In the genomic region with DNA sequence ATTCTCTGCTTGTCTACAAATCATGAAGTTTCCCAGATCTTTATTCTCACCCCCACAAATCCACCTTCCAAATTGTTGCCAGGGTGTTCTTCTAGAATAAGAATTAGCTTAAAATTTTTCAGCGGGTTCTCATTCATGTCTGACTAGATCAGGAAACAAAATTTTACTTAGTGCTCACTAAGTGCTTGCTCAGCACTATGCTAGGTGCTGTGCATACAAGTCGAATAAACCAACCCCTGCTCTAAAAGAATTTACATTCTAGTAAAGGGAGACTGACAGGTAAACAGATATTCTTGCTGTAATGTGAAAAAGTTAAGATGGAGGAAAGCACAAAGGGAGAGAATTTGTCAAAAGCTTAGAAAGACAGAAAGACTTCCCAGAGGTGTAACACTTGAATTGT, we compare ENCODE assay signal across 37 cellular contexts. TPM values are rescaled to one million over a fixed set of nuclear protein-coding genes. Genes with fewer than 3 reads are reported as not detected.
"Had no signal": no experiment of that assay in that cellular context is flagged by ENCODE, and none has a peak within 500 bp of the region (broad histone marks: within the 10 kb centered on the region; RNA-seq: fewer than 3 reads in every experiment).

No MANE protein-coding gene starts in this region.

- DNase-seq: activated B cell treated with CpG ODN at 0.5 μM for 24 hours; activated CD4-positive, alpha-beta memory T cell treated with anti-CD3 and anti-CD28 coated beads for 36 hours; activated CD4-positive, alpha-beta T cell treated with anti-CD3 and anti-CD28 coated beads for 4 hours; activated CD4-positive, alpha-beta T cell treated with anti-CD3 and anti-CD28 coated beads, Interleukin-2, amount 50 U/mL, for 1 hour; activated CD4-positive, CD25-positive, alpha-beta regulatory T cell treated with anti-CD3 and anti-CD28 coated beads, Interleukin-2, amount 50 U/mL, for 72 hours; activated CD8-positive, alpha-beta memory T cell treated with anti-CD3 and anti-CD28 coated beads, Interleukin-2, amount 50 U/mL, for 4 hours; activated naive CD4-positive, alpha-beta T cell treated with anti-CD3 and anti-CD28 coated beads, Interleukin-2, amount 10 ng/mL, durations not matched to agents 7 days and 5 days; activated naive CD8-positive, alpha-beta T cell treated with anti-CD3 and anti-CD28 coated beads, Interleukin-2, amount 50 U/mL, for 24 hours; activated T-cell treated with anti-CD3 and anti-CD28 coated beads for 4 hours; activated T-cell treated with anti-CD3 and anti-CD28 coated beads, Interleukin-2, amount 50 U/mL, for 4 hours; anterior cingulate cortex; central memory CD4-positive, alpha-beta T cell; Kasumi-1; MG63; MV-4-11; NCI-H1092; NCI-H1436 treated with DMSO at 0.1 percent for 48 hours; NCI-H1694 treated with DMSO at 0.1 percent for 48 hours; NCI-H2029; NCI-H2107; NCI-H2171; NCI-H510A; NCI-H526; NCI-H748 treated with DMSO at 0.1 percent for 48 hours; NK-92 treated with Interleukin-12 subunit alpha and Interleukin-12 subunit beta, amount 100 ng/mL, for 24 hours; PC-9; SIG-M5; T-cell; T-helper 17 cell had no signal

- H3K4me2 ChIP-seq: PC-9 had no signal

- H3K9me3 ChIP-seq: MG63 had no signal

- H3K27me3 ChIP-seq: MG63 had no signal

- H3K4me1 Mint-ChIP-seq: brain, T-cell, T-helper 17 cell had no signal

- H3K36me3 ChIP-seq: MG63 had no signal

- H2AFZ ChIP-seq: PC-9 had no signal

- H3K27ac Mint-ChIP-seq: activated B cell treated with CpG ODN at 0.5 μM for 24 hours; activated CD4-positive, alpha-beta memory T cell treated with anti-CD3 and anti-CD28 coated beads for 36 hours; activated naive CD4-positive, alpha-beta T cell treated with anti-CD3 and anti-CD28 coated beads, Interleukin-2, amount 10 ng/mL, durations not matched to agents 7 days and 5 days; activated naive CD8-positive, alpha-beta T cell; activated naive CD8-positive, alpha-beta T cell treated with anti-CD3 and anti-CD28 coated beads, Interleukin-2, amount 50 U/mL, for 24 hours; activated T-helper 1 cell treated with anti-CD3 and anti-CD28 coated beads, Interleukin-12 subunit alpha, Interleukin-12 subunit beta, Interleukin-2, Interleukin-4 antibody, amounts not matched to agents 30 ng/mL and 10 ng/mL and 1 ng/mL, durations not matched to agents 14 hours and 24 hours and 36 hours; brain; T-cell; T-helper 17 cell had no signal

- H3K36me3 Mint-ChIP-seq: activated naive CD4-positive, alpha-beta T cell treated with anti-CD3 and anti-CD28 coated beads, Interleukin-2, amount 10 ng/mL, durations not matched to agents 7 days and 5 days; T-cell had no signal

- H3K4me3 Mint-ChIP-seq: activated B cell treated with CpG ODN at 0.5 μM for 24 hours; activated CD4-positive, alpha-beta memory T cell treated with anti-CD3 and anti-CD28 coated beads for 36 hours; activated naive CD4-positive, alpha-beta T cell treated with anti-CD3 and anti-CD28 coated beads, Interleukin-2, amount 10 ng/mL, durations not matched to agents 7 days and 5 days; activated naive CD8-positive, alpha-beta T cell; activated naive CD8-positive, alpha-beta T cell treated with anti-CD3 and anti-CD28 coated beads, Interleukin-2, amount 50 U/mL, for 24 hours; activated T-cell treated with anti-CD3 and anti-CD28 coated beads, Interleukin-2, amount 50 U/mL, for 4 hours; activated T-helper 1 cell treated with anti-CD3 and anti-CD28 coated beads, Interleukin-12 subunit alpha, Interleukin-12 subunit beta, Interleukin-2, Interleukin-4 antibody, amounts not matched to agents 30 ng/mL and 10 ng/mL and 1 ng/mL, durations not matched to agents 14 hours and 24 hours and 36 hours; brain; T-cell; T-helper 17 cell had no signal

- H3K9me3 Mint-ChIP-seq: activated T-helper 1 cell treated with anti-CD3 and anti-CD28 coated beads, Interleukin-12 subunit alpha, Interleukin-12 subunit beta, Interleukin-2, Interleukin-4 antibody, amounts not matched to agents 30 ng/mL and 10 ng/mL and 1 ng/mL, durations not matched to agents 14 hours and 24 hours and 36 hours had no signal

- ATAC-seq: activated naive CD8-positive, alpha-beta T cell treated with anti-CD3 and anti-CD28 coated beads, Interleukin-2, amount 50 U/mL, for 24 hours; activated T-cell treated with anti-CD3 and anti-CD28 coated beads, Interleukin-2, amount 50 U/mL, for 4 hours; Right ventricle myocardium inferior; SK-N-SH treated with all-trans-retinoic acid at 6 μM for 48 hours; T-cell; T-helper 17 cell had no signal

- H3K4me3 ChIP-seq: MG63, PC-9 had no signal

- H3K27me3 Mint-ChIP-seq: brain, T-helper 17 cell had no signal

- H3K27ac ChIP-seq: PC-9, RWPE1, VCaP had no signal

RNA-seq across cellular contexts. Expression of a gene that starts 2.4 kb away (rescaled TPM):
- total RNA-seq: SK-MEL-5 had no signal
